ENCODE assay signal across 10 cellular contexts in the genomic region with DNA sequence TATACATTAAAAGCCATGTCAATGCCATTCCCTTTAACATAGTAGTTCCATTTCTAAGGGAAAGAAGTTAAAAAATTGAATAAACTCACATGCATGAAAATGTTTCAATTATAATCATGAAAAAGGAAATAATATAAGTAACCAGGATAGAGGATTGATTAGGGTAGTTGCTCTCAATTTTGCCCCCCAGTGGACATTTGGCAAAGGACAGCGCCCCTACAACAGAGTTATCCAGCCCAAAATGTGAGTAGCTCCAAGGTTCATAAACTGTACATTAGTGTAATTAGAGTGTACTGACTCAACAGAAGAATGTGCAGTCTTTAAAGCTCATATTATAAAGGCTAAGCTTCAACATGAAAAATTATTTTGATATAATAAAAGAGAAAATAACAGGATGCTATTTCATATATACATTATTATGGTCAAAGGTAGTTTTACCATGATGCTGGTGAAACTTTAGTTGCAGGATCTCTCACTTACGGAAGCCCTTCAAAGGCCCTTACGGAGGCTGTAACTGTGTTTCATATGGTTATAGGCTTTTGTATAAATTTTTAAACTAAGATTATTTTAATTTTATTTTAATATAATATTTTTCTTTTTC.
DNase-seq lines count a peak whose midpoint lies in the region; ATAC-seq and TF ChIP-seq lines count a peak whose summit lies in the region.
"Had no signal": no experiment of that assay in that cellular context is flagged by ENCODE, and none has a peak within 500 bp of the region (broad histone marks: within the 10 kb centered on the region; RNA-seq: fewer than 3 reads in every experiment).

No MANE protein-coding gene starts in this region.

- H3K27ac ChIP-seq in body of pancreas = no peak overlapping the region

- no peaks in the 10 kb centered on the region for H3K36me3 ChIP-seq in body of pancreas (replicated peaks in 1 of 2; ENCODE audit: insufficient read depth in 1 of 2, low read depth in 2 of 2)

- no peak for TF ChIP-seq POLR2A in body of pancreas (IDR thresholded peaks at IDR 0.05)

- 90 to 94% methylated on average over 3 of the region's 3 CpGs for WGBS in body of pancreas, 2 donors

- H3K27me3 ChIP-seq in body of pancreas = no peaks in the 10 kb centered on the region

- no peaks in the 10 kb centered on the region for H3K27me3 Mint-ChIP-seq in activated T-cell treated with anti-CD3 and anti-CD28 coated beads, Interleukin-2, amount 50 U/mL, for 72 hours (ENCODE audit: low read depth)

- TF ChIP-seq CTCF in LNCaP clone FGC (IDR thresholded peaks at IDR 0.05; ENCODE audit: control insufficient read depth, extremely low read depth, insufficient read depth) (peak; percentile 35), body of pancreas (IDR thresholded peaks at IDR 0.05) (peak in 6 of 7 experiments; percentile 7 to 27 (median 22)), retinal pigment epithelial cell (conservative IDR thresholded peaks at IDR 0.05; ENCODE audit: low read depth, low read length) (peak; percentile 62)

- H3K9me3 Mint-ChIP-seq in activated T-cell treated with anti-CD3 and anti-CD28 coated beads, Interleukin-2, amount 50 U/mL, for 72 hours = no peaks in the 10 kb centered on the region

- no peak overlapping the region for H3K4me3 Mint-ChIP-seq in activated T-cell treated with anti-CD3 and anti-CD28 coated beads, Interleukin-2, amount 50 U/mL, for 72 hours
- H3K4me3 Mint-ChIP-seq: activated naive CD8-positive, alpha-beta T cell had no signal

- no peak for ATAC-seq in activated T-cell treated with anti-CD3 and anti-CD28 coated beads, Interleukin-2, amount 50 U/mL, for 72 hours (replicated peaks in 1 of 2)
- ATAC-seq in body of pancreas = no peak

- H3K4me3 ChIP-seq in LNCaP clone FGC (ENCODE audit: low read depth, low read length) (no peak overlapping the region), body of pancreas (no peak overlapping the region), retinal pigment epithelial cell (ENCODE audit: low read length) (no peak overlapping the region)

- intact Hi-C loops in body of pancreas (cut with DNase I) = no loop called here

- H3K36me3 Mint-ChIP-seq in activated T-cell treated with anti-CD3 and anti-CD28 coated beads, Interleukin-2, amount 50 U/mL, for 72 hours (ENCODE audit: insufficient read depth in 2 of 2) = no peaks in the 10 kb centered on the region
- H3K36me3 Mint-ChIP-seq: activated naive CD8-positive, alpha-beta T cell had no signal

- DNase-seq in activated T-cell treated with anti-CD3 and anti-CD28 coated beads, Interleukin-2, amount 50 U/mL, for 72 hours = peak; percentile 2 to 5
- DNase-seq in activated T-cell treated with anti-CD3 and anti-CD28 coated beads, Interleukin-2, amount 50 U/mL, for 1 hour = no peak
- no peak for DNase-seq in LNCaP clone FGC (ENCODE audit: low read depth)
- peak in 1 of 4 donors; percentile 32 for DNase-seq in body of pancreas
- DNase-seq in retinal pigment epithelial cell (ENCODE audit: low read depth) = no peak
- no peak for DNase-seq in kidney glomerular epithelial cell (lab: John Stamatoyannopoulos, UW)
- DNase-seq in NCI-H1048 (lab: John Stamatoyannopoulos, UW) = no peak
- no peak for DNase-seq in HPDE6-E6E7 (ENCODE audit: extremely low spot score)
- DNase-seq: NCI-H1436 had no signal

- no peaks in the 10 kb centered on the region for H3K4me1 Mint-ChIP-seq in activated T-cell treated with anti-CD3 and anti-CD28 coated beads, Interleukin-2, amount 50 U/mL, for 72 hours (ENCODE audit: low read depth)

- no peaks in the 10 kb centered on the region for H3K9me3 ChIP-seq in body of pancreas

- H3K27ac Mint-ChIP-seq in activated T-cell treated with anti-CD3 and anti-CD28 coated beads, Interleukin-2, amount 50 U/mL, for 72 hours = no peak overlapping the region
- H3K27ac Mint-ChIP-seq: activated naive CD8-positive, alpha-beta T cell had no signal

- H3K4me1 ChIP-seq in body of pancreas = no peaks in the 10 kb centered on the region

Comparison
In these comparisons a context has a peak if more than half of its experiments do, and no peak if none do; other contexts are left out.
1. DNase-seq: peak in activated T-cell treated with anti-CD3 and anti-CD28 coated beads, Interleukin-2, amount 50 U/mL, for 72 hours (2 of 2); none in activated T-cell treated with anti-CD3 and anti-CD28 coated beads, Interleukin-2, amount 50 U/mL, for 1 hour (single experiment), LNCaP clone FGC (single experiment), retinal pigment epithelial cell (single experiment), kidney glomerular epithelial cell (single experiment), NCI-H1048 (single experiment) and HPDE6-E6E7 (single experiment).
2. Peak in every context shown above with its lines, with median percentiles within 50 percentile points of each other: CTCF ChIP-seq.